Comparison of ENCODE assay signal across 37 cellular contexts in the genomic region with DNA sequence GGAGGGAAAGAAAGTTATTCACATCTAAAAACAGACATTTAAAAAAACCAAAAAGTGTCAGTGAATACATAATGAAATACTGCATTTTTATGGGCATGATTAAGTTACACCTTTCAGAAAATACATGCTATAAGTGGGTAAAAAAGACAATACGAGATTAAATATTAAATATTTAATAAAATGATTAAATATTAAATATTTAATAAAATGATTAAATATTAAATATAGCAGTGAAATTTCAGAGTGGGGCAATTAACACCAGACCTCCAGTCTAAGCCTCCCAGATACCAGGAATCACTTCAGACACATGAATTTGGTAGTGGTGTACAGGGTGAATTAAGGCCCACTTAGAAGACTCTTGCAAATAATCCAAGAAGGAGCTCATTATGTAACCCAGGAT.
"Had no signal": no experiment of that assay in that cellular context is flagged by ENCODE, and none has a peak within 500 bp of the region (broad histone marks: within the 10 kb centered on the region; RNA-seq: fewer than 3 reads in every experiment).

No MANE protein-coding gene starts in this region.

- H3K27ac Mint-ChIP-seq: activated naive CD4-positive, alpha-beta T cell treated with anti-CD3 and anti-CD28 coated beads for 36 hours; activated naive CD4-positive, alpha-beta T cell treated with anti-CD3 and anti-CD28 coated beads, Interleukin-2, amount 10 ng/mL, durations not matched to agents 7 days and 5 days; activated naive CD4-positive, alpha-beta T cell treated with anti-CD3 and anti-CD28 coated beads, Interleukin-2, amount 50 U/mL, for 24 hours; activated naive CD4-positive, alpha-beta T cell treated with anti-CD3 and anti-CD28 coated beads, Interleukin-2, amount 50 U/mL, for 72 hours; activated naive CD8-positive, alpha-beta T cell; activated naive CD8-positive, alpha-beta T cell treated with anti-CD3 and anti-CD28 coated beads for 36 hours; activated naive CD8-positive, alpha-beta T cell treated with anti-CD3 and anti-CD28 coated beads, Interleukin-2, amount 10 ng/mL, durations not matched to agents 7 days and 5 days; activated naive CD8-positive, alpha-beta T cell treated with anti-CD3 and anti-CD28 coated beads, Interleukin-2, amount 50 U/mL, for 24 hours; activated T-cell treated with anti-CD3 and anti-CD28 coated beads, Interleukin-2, amount 50 U/mL, for 24 hours; activated T-cell treated with anti-CD3 and anti-CD28 coated beads, Interleukin-2, amount 50 U/mL, for 72 hours; activated T-helper 1 cell treated with anti-CD3 and anti-CD28 coated beads, Interleukin-12 subunit alpha, Interleukin-12 subunit beta, Interleukin-2, Interleukin-4 antibody, amounts not matched to agents 30 ng/mL and 10 ng/mL and 1 ng/mL, durations not matched to agents 14 hours and 24 hours and 36 hours; activated T-helper 17 cell treated with anti-CD3 and anti-CD28 coated beads, Interleukin-2, amount 50 U/mL, for 72 hours; activated T-helper 2 cell treated with anti-CD3 and anti-CD28 coated beads, Interferon-gamma antibody, Interleukin-2, Interleukin-4, amounts not matched to agents 10 μg/mL and 5 μg/mL and 100 μg/mL, durations not matched to agents 14 hours and 24 hours and 36 hours; brain had no signal

- H3K9me3 Mint-ChIP-seq: central memory CD8-positive, alpha-beta T cell had no signal

- H3K4me3 Mint-ChIP-seq: activated naive CD4-positive, alpha-beta T cell treated with anti-CD3 and anti-CD28 coated beads for 36 hours; activated naive CD4-positive, alpha-beta T cell treated with anti-CD3 and anti-CD28 coated beads, Interleukin-2, amount 10 ng/mL, durations not matched to agents 7 days and 5 days; activated naive CD4-positive, alpha-beta T cell treated with anti-CD3 and anti-CD28 coated beads, Interleukin-2, amount 50 U/mL, for 24 hours; activated naive CD8-positive, alpha-beta T cell; activated naive CD8-positive, alpha-beta T cell treated with anti-CD3 and anti-CD28 coated beads for 36 hours; activated naive CD8-positive, alpha-beta T cell treated with anti-CD3 and anti-CD28 coated beads, Interleukin-2, amount 10 ng/mL, durations not matched to agents 7 days and 5 days; activated naive CD8-positive, alpha-beta T cell treated with anti-CD3 and anti-CD28 coated beads, Interleukin-2, amount 50 U/mL, for 24 hours; activated T-cell treated with anti-CD3 and anti-CD28 coated beads, Interleukin-2, amount 50 U/mL, for 24 hours; activated T-cell treated with anti-CD3 and anti-CD28 coated beads, Interleukin-2, amount 50 U/mL, for 4 hours; activated T-cell treated with anti-CD3 and anti-CD28 coated beads, Interleukin-2, amount 50 U/mL, for 72 hours; activated T-helper 1 cell treated with anti-CD3 and anti-CD28 coated beads, Interleukin-12 subunit alpha, Interleukin-12 subunit beta, Interleukin-2, Interleukin-4 antibody, amounts not matched to agents 30 ng/mL and 10 ng/mL and 1 ng/mL, durations not matched to agents 14 hours and 24 hours and 36 hours; activated T-helper 17 cell treated with anti-CD3 and anti-CD28 coated beads, Interleukin-2, amount 50 U/mL, for 72 hours; brain; central memory CD8-positive, alpha-beta T cell had no signal

- H3K27me3 Mint-ChIP-seq: activated naive CD4-positive, alpha-beta T cell treated with anti-CD3 and anti-CD28 coated beads, Interleukin-2, amount 50 U/mL, for 24 hours; activated naive CD8-positive, alpha-beta T cell; activated naive CD8-positive, alpha-beta T cell treated with anti-CD3 and anti-CD28 coated beads for 36 hours; activated naive CD8-positive, alpha-beta T cell treated with anti-CD3 and anti-CD28 coated beads, Interleukin-2, amount 50 U/mL, for 24 hours; activated T-cell treated with anti-CD3 and anti-CD28 coated beads, Interleukin-2, amount 50 U/mL, for 24 hours; activated T-helper 17 cell treated with anti-CD3 and anti-CD28 coated beads, Interleukin-2, amount 50 U/mL, for 72 hours; central memory CD8-positive, alpha-beta T cell had no signal

- DNase-seq: activated effector memory CD4-positive, alpha-beta T cell treated with anti-CD3 and anti-CD28 coated beads, Interleukin-2, amount 50 U/mL, for 16 hours; activated effector memory CD4-positive, alpha-beta T cell treated with Interleukin-2 at 50 U/mL for 16 hours; activated gamma-delta T cell; activated gamma-delta T cell treated with Interleukin-2 at 50 U/mL for 16 hours; activated naive CD4-positive, alpha-beta T cell; activated naive CD4-positive, alpha-beta T cell treated with anti-CD3 and anti-CD28 coated beads for 36 hours; activated naive CD4-positive, alpha-beta T cell treated with anti-CD3 and anti-CD28 coated beads, Interleukin-2, amount 10 ng/mL, durations not matched to agents 7 days and 5 days; activated naive CD4-positive, alpha-beta T cell treated with anti-CD3 and anti-CD28 coated beads, Interleukin-2, amount 50 U/mL, for 16 hours; activated naive CD4-positive, alpha-beta T cell treated with Interleukin-2 at 50 U/mL for 16 hours; activated naive CD8-positive, alpha-beta T cell treated with anti-CD3 and anti-CD28 coated beads for 36 hours; activated naive CD8-positive, alpha-beta T cell treated with anti-CD3 and anti-CD28 coated beads, Interleukin-2, amount 10 ng/mL, durations not matched to agents 7 days and 5 days; activated naive CD8-positive, alpha-beta T cell treated with anti-CD3 and anti-CD28 coated beads, Interleukin-2, amount 50 U/mL, for 24 hours; activated T-cell treated with anti-CD3 and anti-CD28 coated beads, Interleukin-2, amount 50 U/mL, for 1 hour; activated T-cell treated with anti-CD3 and anti-CD28 coated beads, Interleukin-2, amount 50 U/mL, for 24 hours; activated T-cell treated with anti-CD3 and anti-CD28 coated beads, Interleukin-2, amount 50 U/mL, for 4 hours; activated T-cell treated with anti-CD3 and anti-CD28 coated beads, Interleukin-2, amount 50 U/mL, for 48 hours; activated T-cell treated with anti-CD3 and anti-CD28 coated beads, Interleukin-2, amount 50 U/mL, for 72 hours; adrenal gland; amniotic stem cell; amygdala; anterior cingulate cortex; aorta; body of pancreas; brain microvascular endothelial cell; caudate nucleus; central memory CD4-positive, alpha-beta T cell; cerebellar nuclear complex had no signal

- H3K4me1 Mint-ChIP-seq: activated naive CD4-positive, alpha-beta T cell treated with anti-CD3 and anti-CD28 coated beads, Interleukin-2, amount 10 ng/mL, durations not matched to agents 7 days and 5 days; activated naive CD4-positive, alpha-beta T cell treated with anti-CD3 and anti-CD28 coated beads, Interleukin-2, amount 50 U/mL, for 24 hours; activated naive CD8-positive, alpha-beta T cell treated with anti-CD3 and anti-CD28 coated beads for 36 hours; activated naive CD8-positive, alpha-beta T cell treated with anti-CD3 and anti-CD28 coated beads, Interleukin-2, amount 10 ng/mL, durations not matched to agents 7 days and 5 days; activated naive CD8-positive, alpha-beta T cell treated with anti-CD3 and anti-CD28 coated beads, Interleukin-2, amount 50 U/mL, for 24 hours; activated T-helper 17 cell treated with anti-CD3 and anti-CD28 coated beads, Interleukin-2, amount 50 U/mL, for 72 hours; central memory CD8-positive, alpha-beta T cell had no signal

- FAIRE-seq: astrocyte, bronchial epithelial cell had no signal

- ATAC-seq: activated naive CD4-positive, alpha-beta T cell treated with anti-CD3 and anti-CD28 coated beads, Interleukin-2, amount 50 U/mL, for 72 hours; activated naive CD8-positive, alpha-beta T cell treated with anti-CD3 and anti-CD28 coated beads, Interleukin-2, amount 50 U/mL, for 24 hours; activated T-cell treated with anti-CD3 and anti-CD28 coated beads, Interleukin-2, amount 50 U/mL, for 4 hours; activated T-cell treated with anti-CD3 and anti-CD28 coated beads, Interleukin-2, amount 50 U/mL, for 72 hours; activated T-helper 17 cell treated with anti-CD3 and anti-CD28 coated beads, Interleukin-2, amount 50 U/mL, for 72 hours; body of pancreas had no signal
